In the genomic region with DNA sequence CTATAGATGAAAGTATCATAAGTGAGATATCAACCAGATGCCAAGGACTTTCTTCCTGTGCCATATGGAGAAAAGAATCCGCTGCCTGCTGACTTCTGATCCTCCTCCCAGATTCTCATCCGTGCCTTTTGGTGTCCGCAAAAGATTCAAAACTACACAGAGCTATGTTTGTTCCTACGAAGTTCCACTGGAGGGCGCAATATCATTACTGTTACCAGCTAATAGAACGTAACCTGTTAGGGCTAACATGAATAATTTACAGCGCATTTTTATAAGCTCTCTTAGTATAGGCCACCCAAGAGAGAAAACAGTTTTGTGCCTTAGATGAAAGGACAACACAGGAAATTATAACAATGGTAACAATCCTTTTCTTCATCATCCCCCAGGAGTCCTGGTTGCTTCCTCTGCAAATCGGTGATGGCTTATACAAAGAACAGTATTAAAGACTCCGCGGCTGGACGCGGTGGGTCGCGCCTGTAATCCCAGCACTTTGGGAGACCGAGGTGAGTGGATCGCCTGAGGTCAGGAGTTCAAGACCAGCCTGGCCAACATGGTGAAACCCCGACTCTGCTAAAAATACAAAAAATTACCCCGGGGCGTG, we compare ENCODE assay signal across 8 cellular contexts. TPM values are rescaled to one million over a fixed set of nuclear protein-coding genes. Genes with fewer than 3 reads are reported as not detected.
DNase-seq lines count a peak whose midpoint lies in the region; ATAC-seq, FAIRE-seq and TF ChIP-seq lines count a peak whose summit lies in the region.

No MANE protein-coding gene starts in this region.

- FAIRE-seq in pancreas (lab: Jason Lieb, UNC) = no peak

- intact Hi-C loops in pancreas (cut with DNase I) = no loop called here

- H3K4me3 Mint-ChIP-seq in stimulated activated memory B cell treated with anti-CD40 and anti-IgM and Interleukin-4, amounts not matched to agents 10 μg/mL and 1 μg/mL and 100 μg/mL, for 72 hours = no peak overlapping the region

- H3K9me3 ChIP-seq in BE2C (no peaks in the 10 kb centered on the region), pancreas (no peaks in the 10 kb centered on the region)

- DNase-seq in BE2C (peak; percentile 28), NCI-H774 (lab: John Stamatoyannopoulos, UW) (peak; percentile 0), epidermal melanocyte (ENCODE audit: insufficient read length, low spot score) (peak; percentile 26), pancreas (no peak)

- H3K4me1 ChIP-seq in BE2C (no peaks in the 10 kb centered on the region), pancreas (no peaks in the 10 kb centered on the region)

- no peak overlapping the region for H3K4me3 ChIP-seq in BE2C (ENCODE audit: low read depth, low read length)
- no peak overlapping the region for H3K4me3 ChIP-seq in GM12875 (ENCODE audit: low read depth, low read length)
- H3K4me3 ChIP-seq in pancreas = no peak overlapping the region

- H3K36me3 Mint-ChIP-seq in stimulated activated memory B cell treated with anti-CD40 and anti-IgM and Interleukin-4, amounts not matched to agents 10 μg/mL and 1 μg/mL and 100 μg/mL, for 72 hours = no peaks in the 10 kb centered on the region

- peaks cover 14% of the 10 kb centered on the region for H3K27me3 Mint-ChIP-seq in stimulated activated memory B cell treated with anti-CD40 and anti-IgM and Interleukin-4, amounts not matched to agents 10 μg/mL and 1 μg/mL and 100 μg/mL, for 72 hours

- peak; percentile 62 for TF ChIP-seq CTCF in BE2C (IDR thresholded peaks at IDR 0.05; ENCODE audit: low read depth, low read length)
- TF ChIP-seq CTCF in GM12875 (IDR thresholded peaks at IDR 0.05; ENCODE audit: borderline replicate concordance, insufficient read depth, low read depth, low read length) = peak; percentile 22; the same call in 1 of the 2 replicates
- TF ChIP-seq CTCF in pancreas (IDR thresholded peaks at IDR 0.05) = peak in 2 of 4 donors; percentile 11 to 15

- no peak overlapping the region for H3K27ac Mint-ChIP-seq in stimulated activated memory B cell treated with anti-CD40 and anti-IgM and Interleukin-4, amounts not matched to agents 10 μg/mL and 1 μg/mL and 100 μg/mL, for 72 hours

- H3K4me1 Mint-ChIP-seq in stimulated activated memory B cell treated with anti-CD40 and anti-IgM and Interleukin-4, amounts not matched to agents 10 μg/mL and 1 μg/mL and 100 μg/mL, for 72 hours = no peaks in the 10 kb centered on the region

- no peaks in the 10 kb centered on the region for H3K36me3 ChIP-seq in BE2C
- no peaks in the 10 kb centered on the region for H3K36me3 ChIP-seq in pancreas

- whole genome bisulfite sequencing in pancreas, 2 donors = 27 to 28% methylated on average over 19 of the region's 19 CpGs

- ATAC-seq in pancreas (peak in 3 of 4 donors; percentile 44 to 65 (median 55)), GM18520 (IDR thresholded peaks at IDR 0.05; ENCODE audit: unreplicated experiment) (no peak), HG02588 (IDR thresholded peaks at IDR 0.05; ENCODE audit: unreplicated experiment) (no peak)
- ATAC-seq in stimulated activated memory B cell treated with anti-CD40 and anti-IgM and Interleukin-4, amounts not matched to agents 10 μg/mL and 1 μg/mL and 100 μg/mL, for 72 hours = no peak

- no peaks in the 10 kb centered on the region for H3K9me3 Mint-ChIP-seq in stimulated activated memory B cell treated with anti-CD40 and anti-IgM and Interleukin-4, amounts not matched to agents 10 μg/mL and 1 μg/mL and 100 μg/mL, for 72 hours

- H3K27me3 ChIP-seq in BE2C (no peaks in the 10 kb centered on the region), pancreas (peaks cover 0 to 31% (median 2%) of the 10 kb centered on the region in 4 donors)

- no peak overlapping the region for H3K27ac ChIP-seq in pancreas

RNA-seq across cellular contexts. Expression of a gene that starts 22.8 kb away (rescaled TPM):
- polyA plus RNA-seq in BE2C (2012; ENCODE audit: insufficient read depth, insufficient read length, low read depth) = not detected
- total RNA-seq in pancreas = not detected
- polyA plus RNA-seq in pancreas = under 1 TPM in 1 of 2 donors, not detected in 1; 0.07 TPM

RNA-seq across cellular contexts. Expression of a gene that starts 41.1 kb away (rescaled TPM):
- polyA plus RNA-seq in BE2C (2012; ENCODE audit: insufficient read depth, insufficient read length, low read depth) = not detected
- total RNA-seq in pancreas = not detected
- polyA plus RNA-seq in pancreas = not detected

Comparison
In these comparisons a context has a peak if more than half of its experiments do, and no peak if none do; other contexts are left out.
1. DNase-seq: peak in BE2C (single experiment), NCI-H774 (single experiment) and epidermal melanocyte (single experiment); none in pancreas (0 of 6).
2. ATAC-seq: peak in pancreas (3 of 4); none in GM18520 (single experiment), HG02588 (single experiment) and stimulated activated memory B cell treated with anti-CD40 and anti-IgM and Interleukin-4, amounts not matched to agents 10 μg/mL and 1 μg/mL and 100 μg/mL, for 72 hours (single experiment).